9 cellular contexts compared by ENCODE assay signal in the genomic region with DNA sequence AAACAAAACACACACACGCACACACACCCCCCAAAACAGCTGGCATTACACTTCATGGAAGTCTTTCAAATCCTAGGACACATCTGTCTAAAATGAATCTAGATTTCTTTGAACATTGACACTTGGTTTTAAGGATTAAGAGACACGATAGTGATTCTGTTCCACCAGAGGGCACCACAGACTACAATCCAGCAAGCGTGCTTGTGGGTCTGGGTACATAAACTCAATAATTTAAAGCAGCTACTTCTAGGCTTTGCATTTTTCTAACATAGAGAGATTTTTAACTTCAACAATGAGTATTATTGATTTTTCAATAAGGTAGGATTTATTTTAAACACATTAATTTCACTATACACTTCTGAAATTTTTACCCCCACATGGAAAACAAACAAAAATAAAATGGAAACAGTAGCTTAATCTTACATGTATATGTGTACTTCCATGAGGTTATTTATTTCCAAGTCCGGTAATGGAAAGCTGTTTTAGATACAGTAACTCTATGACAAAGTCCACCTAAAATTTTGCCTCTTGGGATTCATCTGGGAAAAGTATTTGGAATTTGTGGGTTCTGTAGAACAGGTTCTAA.
DNase-seq lines count a peak whose midpoint lies in the region; ATAC-seq and TF ChIP-seq lines count a peak whose summit lies in the region.
"Had no signal": no experiment of that assay in that cellular context is flagged by ENCODE, and none has a peak within 500 bp of the region (broad histone marks: within the 10 kb centered on the region; RNA-seq: fewer than 3 reads in every experiment).

No MANE protein-coding gene starts in this region.

- no peak overlapping the region for H3K27ac ChIP-seq in 22Rv1
- no peak overlapping the region for H3K27ac ChIP-seq in psoas muscle

- H3K4me1 Mint-ChIP-seq in glutamatergic neuron (ENCODE audit: low read depth, unreplicated experiment), result no peaks in the 10 kb centered on the region

- no peaks in the 10 kb centered on the region for H3K27me3 Mint-ChIP-seq in glutamatergic neuron (ENCODE audit: unreplicated experiment)

- ATAC-seq in psoas muscle (peak in 3 of 4 donors; percentile 61 to 82 (median 64)), GM21381 (IDR thresholded peaks at IDR 0.05; ENCODE audit: unreplicated experiment) (no peak)

- intact Hi-C loops in psoas muscle (cut with DNase I), result loop anchor here (1.0 to 10.0 kb wide), 6 partner anchors 72 to 712 kb away; no protein-coding TSS in a partner anchor

- no peaks in the 10 kb centered on the region for H3K9me3 ChIP-seq in psoas muscle

- H3K4me3 Mint-ChIP-seq in glutamatergic neuron (ENCODE audit: unreplicated experiment), result no peak overlapping the region
- H3K4me3 Mint-ChIP-seq: stimulated activated naive CD8-positive, alpha-beta T cell treated with anti-CD3 and anti-CD28 coated beads, Interleukin-15, Interleukin-2, amounts not matched to agents 100 ng/mL and 50 ng/mL, for 24 hours had no signal

- peak; percentile 56 for DNase-seq in KG1 (lab: John Stamatoyannopoulos, UW)
- DNase-seq in SHP77 (lab: John Stamatoyannopoulos, UW), result peak; percentile 42 to 52
- peak; percentile 63 for DNase-seq in activated naive CD4-positive, alpha-beta T cell treated with anti-CD3 and anti-CD28 coated beads, Interleukin-2, amount 50 U/mL, for 16 hours
- DNase-seq in glutamatergic neuron, result peak; percentile 52
- DNase-seq in psoas muscle, result peak; percentile 28 to 56

- H3K27ac Mint-ChIP-seq in glutamatergic neuron (ENCODE audit: unreplicated experiment), result no peak overlapping the region
- H3K27ac Mint-ChIP-seq: stimulated activated naive CD8-positive, alpha-beta T cell treated with anti-CD3 and anti-CD28 coated beads, Interleukin-15, Interleukin-2, amounts not matched to agents 100 ng/mL and 50 ng/mL, for 24 hours had no signal

- WGBS in psoas muscle, 3 donors, result 12 to 19% (median 18%) methylated on average over 4 of the region's 4 CpGs

- H3K4me3 ChIP-seq in psoas muscle, result no peak overlapping the region

- H3K4me1 ChIP-seq in psoas muscle, result no peaks in the 10 kb centered on the region

- peak; percentile 85 for TF ChIP-seq CTCF in 22Rv1 (IDR thresholded peaks at IDR 0.05)
- peak; percentile 45; the same call in 1 of the 2 replicates for TF ChIP-seq CTCF in GM12874 (IDR thresholded peaks at IDR 0.05; ENCODE audit: insufficient read depth, low read depth, low read length)
- peak; percentile 69 for TF ChIP-seq CTCF in glutamatergic neuron (IDR thresholded peaks at IDR 0.05; ENCODE audit: partially characterized antibody, unreplicated experiment)
- peak; percentile 84 for TF ChIP-seq CTCF in psoas muscle (IDR thresholded peaks at IDR 0.05)

- H3K9me3 Mint-ChIP-seq in glutamatergic neuron (ENCODE audit: unreplicated experiment), result no peaks in the 10 kb centered on the region
- H3K9me3 Mint-ChIP-seq: stimulated activated naive CD8-positive, alpha-beta T cell treated with anti-CD3 and anti-CD28 coated beads, Interleukin-15, Interleukin-2, amounts not matched to agents 100 ng/mL and 50 ng/mL, for 24 hours had no signal

- H3K27me3 ChIP-seq in psoas muscle (ENCODE audit: insufficient read depth in 3 of 3, low read length in 2 of 3), result no peaks in the 10 kb centered on the region

- H3K36me3 ChIP-seq in psoas muscle (ENCODE audit: insufficient read depth in 1 of 2, low read depth in 1 of 2), result no peaks in the 10 kb centered on the region

- no peaks in the 10 kb centered on the region for H3K36me3 Mint-ChIP-seq in glutamatergic neuron (ENCODE audit: unreplicated experiment)
